ENCODE assay signal across 12 cellular contexts in genomic region chr1:3482590-3482899, GRCh38. TPM values are rescaled to one million over a fixed set of nuclear protein-coding genes. Genes with fewer than 3 reads are reported as not detected.
A peak's percentile ranks its signal among the peaks of the same experiment; 100 is the strongest.
DNase-seq lines count a peak whose midpoint lies in the region; ATAC-seq and TF ChIP-seq lines count a peak whose summit lies in the region.
"Had no signal": no experiment of that assay in that cellular context is flagged by ENCODE, and none has a peak within 500 bp of the region (broad histone marks: within the 10 kb centered on the region; RNA-seq: fewer than 3 reads in every experiment).

No MANE protein-coding gene starts in this region.

- no peaks in the 10 kb centered on the region for H3K79me2 ChIP-seq in OCI-LY1 (ENCODE audit: insufficient read depth, low read length)

- TF ChIP-seq POLR2A in upper lobe of left lung (IDR thresholded peaks at IDR 0.05) (no peak), heart left ventricle (IDR thresholded peaks at IDR 0.05) (no peak)

- H2AFZ ChIP-seq in OCI-LY1 (ENCODE audit: low read length) = no peak overlapping the region

- H3K9ac ChIP-seq in OCI-LY1 (ENCODE audit: low read length) (no peak overlapping the region), endodermal cell (ENCODE audit: extremely low read depth, low read length, poor library complexity, severe bottlenecking) (no peak overlapping the region)

- 84% methylated on average over 10 of the region's 10 CpGs; no CpG with 5 or more reads in 1 of the 2 experiments for WGBS in endodermal cell (ENCODE audit: insufficient coverage in 1 of 2, insufficient read length in 1 of 2), 2 experiments
- WGBS in upper lobe of left lung, 2 donors = 44% methylated on average over 6 of the region's 10 CpGs; no CpG with 5 or more reads in 1 of the 2 donors
- WGBS in heart left ventricle, 4 donors = 68 to 86% (median 78%) methylated on average over 10 of the region's 10 CpGs

- intact Hi-C loops in heart left ventricle (cut with DNase I) = loop anchor here in 1 of 10 donors (2.0 kb wide), 1 partner anchor 30 kb away; no protein-coding TSS in a partner anchor

- no peak for TF ChIP-seq EP300 in upper lobe of left lung (IDR thresholded peaks at IDR 0.05)

- no peaks in the 10 kb centered on the region for H3K9me3 Mint-ChIP-seq in activated T-cell treated with anti-CD3 and anti-CD28 coated beads, Interleukin-2, amount 50 U/mL, for 4 hours
- no peaks in the 10 kb centered on the region for H3K9me3 Mint-ChIP-seq in endodermal cell

- H3K27ac Mint-ChIP-seq in endodermal cell = no peak overlapping the region
- H3K27ac Mint-ChIP-seq: naive thymus-derived CD8-positive, alpha-beta T cell; T-cell had no signal

- H3K27me3 Mint-ChIP-seq in activated T-cell treated with anti-CD3 and anti-CD28 coated beads, Interleukin-2, amount 50 U/mL, for 4 hours (ENCODE audit: low read depth) = no peaks in the 10 kb centered on the region
- H3K27me3 Mint-ChIP-seq in endodermal cell (ENCODE audit: insufficient read depth) = no peaks in the 10 kb centered on the region
- H3K27me3 Mint-ChIP-seq: T-cell had no signal

- peaks cover 1% of the 10 kb centered on the region for H3K4me1 Mint-ChIP-seq in activated T-cell treated with anti-CD3 and anti-CD28 coated beads, Interleukin-2, amount 50 U/mL, for 4 hours (ENCODE audit: low read depth)
- H3K4me1 Mint-ChIP-seq in endodermal cell = peaks cover 2% of the 10 kb centered on the region

- DNase-seq in activated T-cell treated with anti-CD3 and anti-CD28 coated beads, Interleukin-2, amount 50 U/mL, for 4 hours = no peak
- DNase-seq in activated T-cell treated with anti-CD3 and anti-CD28 coated beads for 4 hours (no peak), endodermal cell (peak; percentile 73), upper lobe of left lung (peak in 1 of 2 donors; percentile 79), heart left ventricle (no peak), NCI-H1048 (lab: John Stamatoyannopoulos, UW) (no peak)
- DNase-seq: naive thymus-derived CD8-positive, alpha-beta T cell; NCI-H774; T-cell had no signal

- no peaks in the 10 kb centered on the region for H3K36me3 ChIP-seq in OCI-LY1 (ENCODE audit: insufficient read depth, low read length)
- no peaks in the 10 kb centered on the region for H3K36me3 ChIP-seq in endodermal cell (ENCODE audit: control insufficient read depth, insufficient read depth, low read length)
- no peaks in the 10 kb centered on the region for H3K36me3 ChIP-seq in upper lobe of left lung
- no peaks in the 10 kb centered on the region for H3K36me3 ChIP-seq in heart left ventricle

- H3K9me3 ChIP-seq in OCI-LY1 (ENCODE audit: low read length) = no peaks in the 10 kb centered on the region
- no peaks in the 10 kb centered on the region for H3K9me3 ChIP-seq in endodermal cell (ENCODE audit: control insufficient read depth, low read length)
- H3K9me3 ChIP-seq in upper lobe of left lung = no peaks in the 10 kb centered on the region
- H3K9me3 ChIP-seq in heart left ventricle = peaks cover 0 to under 1% (median 0%) of the 10 kb centered on the region in 12 donors

- H3K36me3 Mint-ChIP-seq in activated T-cell treated with anti-CD3 and anti-CD28 coated beads, Interleukin-2, amount 50 U/mL, for 4 hours (ENCODE audit: insufficient read depth) = no peaks in the 10 kb centered on the region
- peaks cover 1% of the 10 kb centered on the region for H3K36me3 Mint-ChIP-seq in endodermal cell (ENCODE audit: low read depth)
- H3K36me3 Mint-ChIP-seq: naive thymus-derived CD8-positive, alpha-beta T cell; T-cell had no signal

- H3K4me2 ChIP-seq in OCI-LY1 (ENCODE audit: low read length) = no peak overlapping the region

- H3K4me1 ChIP-seq in OCI-LY1 (ENCODE audit: insufficient read depth, low read length, severe bottlenecking) = no peaks in the 10 kb centered on the region
- no peaks in the 10 kb centered on the region for H3K4me1 ChIP-seq in endodermal cell (ENCODE audit: control insufficient read depth, insufficient read depth, low read length)
- H3K4me1 ChIP-seq in upper lobe of left lung = peaks cover 0 to 5% (median 2%) of the 10 kb centered on the region in 4 donors
- peaks cover 0 to 3% (median 0%) of the 10 kb centered on the region in 12 donors for H3K4me1 ChIP-seq in heart left ventricle

- H3K4me3 Mint-ChIP-seq in activated T-cell treated with anti-CD3 and anti-CD28 coated beads, Interleukin-2, amount 50 U/mL, for 4 hours = no peak overlapping the region
- no peak overlapping the region for H3K4me3 Mint-ChIP-seq in endodermal cell
- H3K4me3 Mint-ChIP-seq: naive thymus-derived CD8-positive, alpha-beta T cell; T-cell had no signal

- no peaks in the 10 kb centered on the region for H3F3A ChIP-seq in OCI-LY1 (ENCODE audit: insufficient read depth, low read length)

- H3K4me3 ChIP-seq in OCI-LY1 (ENCODE audit: low read depth, low read length, poor library complexity, severe bottlenecking) (no peak overlapping the region), endodermal cell (ENCODE audit: low read length) (no peak overlapping the region), upper lobe of left lung (no peak overlapping the region), heart left ventricle (no peak overlapping the region)
- H3K4me3 ChIP-seq: skin epidermis had no signal

- H3K27me3 ChIP-seq in OCI-LY1 (ENCODE audit: insufficient read depth, low read length) = no peaks in the 10 kb centered on the region; the same call in 1 of the 2 replicates
- H3K27me3 ChIP-seq in endodermal cell (ENCODE audit: control insufficient read depth, insufficient read depth, low read length, poor library complexity, severe bottlenecking) = no peaks in the 10 kb centered on the region
- no peaks in the 10 kb centered on the region for H3K27me3 ChIP-seq in upper lobe of left lung
- H3K27me3 ChIP-seq in heart left ventricle = peaks cover 0 to 4% (median 0%) of the 10 kb centered on the region in 9 donors

- no peaks in the 10 kb centered on the region for H4K20me1 ChIP-seq in OCI-LY1 (ENCODE audit: insufficient read depth, low read length)

- ATAC-seq in activated T-cell treated with anti-CD3 and anti-CD28 coated beads, Interleukin-2, amount 50 U/mL, for 4 hours = peak; percentile 42 to 52
- ATAC-seq in upper lobe of left lung (ENCODE audit: low FRiP score in 2 of 2) (peak; percentile 8 to 11), heart left ventricle (no peak), GM18517 (IDR thresholded peaks at IDR 0.05; ENCODE audit: unreplicated experiment) (no peak)

- TF ChIP-seq CTCF in OCI-LY1 (IDR thresholded peaks at IDR 0.05; ENCODE audit: low read length) (peak; percentile 45; the same call in 1 of the 2 replicates), endodermal cell (conservative IDR thresholded peaks at IDR 0.05) (peak; percentile 46), upper lobe of left lung (IDR thresholded peaks at IDR 0.05) (peak in 4 of 6 experiments; percentile 12 to 34 (median 22)), heart left ventricle (IDR thresholded peaks at IDR 0.05) (no peak)

- H3K9me2 ChIP-seq in OCI-LY1 (ENCODE audit: low read depth, low read length) = no peaks in the 10 kb centered on the region

- H3K27ac ChIP-seq in OCI-LY1 (ENCODE audit: low read depth, low read length, poor library complexity, severe bottlenecking) (no peak overlapping the region), endodermal cell (ENCODE audit: low read depth, low read length) (no peak overlapping the region), upper lobe of left lung (no peak overlapping the region), heart left ventricle (no peak overlapping the region)

RNA-seq across cellular contexts. Expression of gene ARHGEF16, which starts 28.1 kb away (rescaled TPM):
- under 1 TPM in 2 of 3 donors, not detected in 1; 0.13 to 0.15 TPM for total RNA-seq in activated T-cell treated with anti-CD3 and anti-CD28 coated beads, Interleukin-2, amount 50 U/mL, for 4 hours
- 10 to 100 TPM; 47.7 to 64.7 TPM for total RNA-seq in endodermal cell
- 8.9 TPM for polyA plus RNA-seq in endodermal cell (2013, experiment 1 of 2)
- polyA plus RNA-seq in endodermal cell (2013, experiment 2 of 2) = 8.4 TPM
- 10 to 100 TPM; 11.9 to 28.9 (median 13.4) TPM for total RNA-seq in upper lobe of left lung
- total RNA-seq in heart left ventricle = 1 to 10 TPM in 2 of 9 donors, under 1 TPM in 7; 0.31 to 1.4 (median 0.51) TPM
- under 1 TPM; 0.43 to 0.76 TPM for polyA plus RNA-seq in heart left ventricle
- total RNA-seq: naive thymus-derived CD8-positive, alpha-beta T cell had no signal
- polyA plus RNA-seq: naive thymus-derived CD8-positive, alpha-beta T cell had no signal

Comparison
In these comparisons a context has a peak if more than half of its experiments do, and no peak if none do; other contexts are left out.
1. ATAC-seq: peak in activated T-cell treated with anti-CD3 and anti-CD28 coated beads, Interleukin-2, amount 50 U/mL, for 4 hours (2 of 2) and upper lobe of left lung (2 of 2); none in heart left ventricle (0 of 4) and GM18517 (single experiment).
2. CTCF ChIP-seq: peak in OCI-LY1 (single experiment), endodermal cell (single experiment) and upper lobe of left lung (4 of 6); none in heart left ventricle (0 of 12).
3. RNA of gene ARHGEF16, which starts 28.1 kb away (total RNA-seq): 47.7 to 64.7 TPM in endodermal cell and 11.9 to 28.9 TPM in upper lobe of left lung; 0.31 to 1.4 TPM in heart left ventricle and 0.13 to 0.15 TPM in activated T-cell treated with anti-CD3 and anti-CD28 coated beads, Interleukin-2, amount 50 U/mL, for 4 hours; every median in the first group is over 4 times any median in the second.